ENCODE assay signal across 17 cellular contexts in genomic region chr6:145838305-145838704, GRCh38. TPM values are rescaled to one million over a fixed set of nuclear protein-coding genes. Genes with fewer than 3 reads are reported as not detected.
DNase-seq lines count a peak whose midpoint lies in the region; ATAC-seq and TF ChIP-seq lines count a peak whose summit lies in the region.
"Had no signal": no experiment of that assay in that cellular context is flagged by ENCODE, and none has a peak within 500 bp of the region (broad histone marks: within the 10 kb centered on the region; RNA-seq: fewer than 3 reads in every experiment).

No MANE protein-coding gene starts in this region.

- in situ Hi-C loops in mammary epithelial cell (cut with MboI; ENCODE audit: low sequenced_read_pairs in 2 of 2), result no loop called here

- POLR2A ChIA-PET in MCF 10A (lab: Yijun Ruan, JAX), result interaction anchor here (0.7 to 1.9 kb wide), 2 partner anchors 23 to 105 kb away, joined by 3 to 9 read pairs; partner anchors contain the start of gene FBXO30
- POLR2A ChIA-PET in Caco-2 (lab: Charles Lee), result no interaction called here

- H3K36me3 ChIP-seq in breast epithelium (no peaks in the 10 kb centered on the region), mammary epithelial cell (ENCODE audit: insufficient read depth, low read length) (no peaks in the 10 kb centered on the region), Caco-2 (ENCODE audit: control insufficient read depth, insufficient read depth, low read length) (no peaks in the 10 kb centered on the region)
- H3K36me3 ChIP-seq: BLaER1 had no signal

- H3K27me3 ChIP-seq in breast epithelium (no peaks in the 10 kb centered on the region), mammary epithelial cell (ENCODE audit: insufficient read depth, low read length) (no peaks in the 10 kb centered on the region), foreskin keratinocyte (no peaks in the 10 kb centered on the region), Caco-2 (replicated peaks; ENCODE audit: control insufficient read depth, insufficient read depth, low read length) (no peaks in the 10 kb centered on the region)
- H3K27me3 ChIP-seq: BLaER1 had no signal

- TF ChIP-seq POLR2A in breast epithelium (IDR thresholded peaks at IDR 0.05), result no peak

- H3K36me3 Mint-ChIP-seq in MCF 10A (ENCODE audit: insufficient read depth, unreplicated experiment) (no peaks in the 10 kb centered on the region), Caco-2 (ENCODE audit: insufficient read depth, unreplicated experiment) (no peaks in the 10 kb centered on the region)

- no peak overlapping the region for H3K4me2 ChIP-seq in mammary epithelial cell (ENCODE audit: insufficient read depth, low read depth, low read length)
- H3K4me2 ChIP-seq: BLaER1 had no signal

- H3K27ac ChIP-seq in breast epithelium (no peak overlapping the region), mammary epithelial cell (ENCODE audit: insufficient read depth, low read depth, low read length) (no peak overlapping the region), foreskin keratinocyte (no peak overlapping the region)
- H3K27ac ChIP-seq: BLaER1, GM23248, HL-60 had no signal

- dilution Hi-C loops in mammary epithelial cell (cut with HindIII; ENCODE audit: low sequenced_read_pairs), result no loop called here

- H3K27ac Mint-ChIP-seq in MCF 10A (ENCODE audit: low read depth, unreplicated experiment) (no peak overlapping the region), Caco-2 (ENCODE audit: unreplicated experiment) (no peak overlapping the region)
- H3K27ac Mint-ChIP-seq: CD8-positive, alpha-beta memory T cell had no signal

- WGBS in mammary epithelial cell (ENCODE audit: low coverage, missing lambda C conversion rate), result 100% methylated on average over 1 of the region's 1 CpG

- H3K4me3 ChIP-seq in breast epithelium, result no peak overlapping the region
- no peak overlapping the region for H3K4me3 ChIP-seq in mammary epithelial cell (replicated peaks in 1 of 3; ENCODE audit: insufficient read depth in 1 of 3, low read depth in 2 of 3, low read length in 3 of 3)
- no peak overlapping the region for H3K4me3 ChIP-seq in Caco-2 (ENCODE audit: low read depth, low read length)
- H3K4me3 ChIP-seq: BLaER1, GM12878, GM23248 had no signal

- H3K27me3 Mint-ChIP-seq in MCF 10A (ENCODE audit: insufficient read depth, unreplicated experiment), result no peaks in the 10 kb centered on the region
- no peaks in the 10 kb centered on the region for H3K27me3 Mint-ChIP-seq in Caco-2 (ENCODE audit: insufficient read depth, unreplicated experiment)
- H3K27me3 Mint-ChIP-seq: CD8-positive, alpha-beta memory T cell had no signal

- TF ChIP-seq CTCF in MCF 10A (IDR thresholded peaks at IDR 0.05; ENCODE audit: unreplicated experiment) (no peak), breast epithelium (IDR thresholded peaks at IDR 0.05) (no peak), mammary epithelial cell (conservative IDR thresholded peaks at IDR 0.05 in 1 of 2, IDR thresholded peaks at IDR 0.05 in 1 of 2; ENCODE audit: extremely low read depth in 1 of 2, insufficient read depth in 1 of 2, low read depth in 1 of 2, low read length in 2 of 2) (no peak), foreskin keratinocyte (conservative IDR thresholded peaks at IDR 0.05) (no peak), Caco-2 (IDR thresholded peaks at IDR 0.05; ENCODE audit: insufficient read depth in 1 of 2, low read depth in 1 of 2, low read length in 1 of 2, severe bottlenecking in 1 of 2, unreplicated experiment in 1 of 2) (no peak)

- intact Hi-C loops in MCF 10A (cut with micrococcal nuclease) (no loop called here), breast epithelium (cut with DNase I; ENCODE audit: low total_unique reads) (no loop called here), mammary epithelial cell (cut with micrococcal nuclease) (no loop called here), Caco-2 (cut with micrococcal nuclease; ENCODE audit: unreplicated experiment) (no loop called here)

- ATAC-seq in foreskin keratinocyte (peak; percentile 84), HG02840 (IDR thresholded peaks at IDR 0.05; ENCODE audit: low FRiP score, unreplicated experiment) (no peak)
- ATAC-seq: GM12878, HCT116 had no signal

- H3K9ac ChIP-seq in mammary epithelial cell (ENCODE audit: insufficient read depth, low read length), result no peak overlapping the region
- H3K9ac ChIP-seq: BLaER1, GM23248 had no signal

- no peaks in the 10 kb centered on the region for H3K9me3 ChIP-seq in breast epithelium
- no peaks in the 10 kb centered on the region for H3K9me3 ChIP-seq in mammary epithelial cell (replicated peaks; ENCODE audit: insufficient read depth, low read length)
- no peaks in the 10 kb centered on the region for H3K9me3 ChIP-seq in Caco-2
- H3K9me3 ChIP-seq: BLaER1 had no signal

- no peak overlapping the region for H3K4me3 Mint-ChIP-seq in MCF 10A (ENCODE audit: unreplicated experiment)
- no peak overlapping the region for H3K4me3 Mint-ChIP-seq in Caco-2 (ENCODE audit: unreplicated experiment)
- H3K4me3 Mint-ChIP-seq: CD8-positive, alpha-beta memory T cell had no signal

- DNase-seq in MCF 10A (ENCODE audit: unreplicated experiment), result peak; percentile 4
- DNase-seq in breast epithelium (ENCODE audit: low spot score in 2 of 2), result no peak
- DNase-seq in mammary epithelial cell, result peak; percentile 55
- peak in 1 of 2 donors; percentile 74 for DNase-seq in foreskin keratinocyte
- DNase-seq in cerebellum (ENCODE audit: low spot score), result no peak
- no peak for DNase-seq in Caco-2
- no peak for DNase-seq in NOMO-1 treated with DMSO at 0.1 percent for 48 hours (lab: John Stamatoyannopoulos, UW; ENCODE audit: unreplicated experiment)
- DNase-seq: 8988T; AML-193; CD8-positive, alpha-beta memory T cell; DMS53; GM23248 had no signal

- H3K4me1 ChIP-seq in breast epithelium (no peaks in the 10 kb centered on the region), mammary epithelial cell (ENCODE audit: insufficient read depth, low read length) (peaks cover 13% of the 10 kb centered on the region), foreskin keratinocyte (peaks cover 7% of the 10 kb centered on the region), Caco-2 (peaks cover 7% of the 10 kb centered on the region; the same call in 1 of the 2 replicates)
- H3K4me1 ChIP-seq: BLaER1 had no signal

- no peaks in the 10 kb centered on the region for H4K20me1 ChIP-seq in mammary epithelial cell (ENCODE audit: insufficient read depth, low read length)
- H4K20me1 ChIP-seq: BLaER1 had no signal

- no peak overlapping the region for H2AFZ ChIP-seq in mammary epithelial cell (ENCODE audit: low read depth, low read length)
- H2AFZ ChIP-seq: GM23248 had no signal

- BruUV-seq in MCF 10A (replicated peaks; lab: Mats Ljungman, UMichigan) (no TSS peak), mammary epithelial cell (replicated peaks; lab: Mats Ljungman, UMichigan) (no TSS peak), Caco-2 (replicated peaks; lab: Mats Ljungman, UMichigan) (no TSS peak)

- H3K4me1 Mint-ChIP-seq in MCF 10A (ENCODE audit: insufficient read depth, unreplicated experiment), result peaks cover 20% of the 10 kb centered on the region
- peaks cover 6% of the 10 kb centered on the region for H3K4me1 Mint-ChIP-seq in Caco-2 (ENCODE audit: low read depth, unreplicated experiment)

- no peaks in the 10 kb centered on the region for H3K79me2 ChIP-seq in mammary epithelial cell (ENCODE audit: insufficient read depth, low read length)

- CTCF ChIA-PET in MCF 10A (lab: Yijun Ruan, JAX), result no interaction called here
- CTCF ChIA-PET in mammary epithelial cell (lab: Charles Lee; ENCODE audit: low non-redundant PET), result no interaction called here
- CTCF ChIA-PET in Caco-2 (lab: Charles Lee), result no interaction called here

- H3K9me3 Mint-ChIP-seq in MCF 10A (ENCODE audit: unreplicated experiment) (no peaks in the 10 kb centered on the region), Caco-2 (ENCODE audit: unreplicated experiment) (no peaks in the 10 kb centered on the region)
- H3K9me3 Mint-ChIP-seq: CD8-positive, alpha-beta memory T cell had no signal

RNA-seq across cellular contexts. Expression of gene FBXO30, which starts 23.7 kb away (rescaled TPM):
- total RNA-seq in MCF 10A (2022), result 10.6 and 10.9 TPM in 2 replicates
- 10 to 100 TPM in 1 of 3 donors, 1 to 10 TPM in 2; 8.0 to 11.7 (median 8.2) TPM for total RNA-seq in breast epithelium
- 10 to 100 TPM; 10.9 to 14.2 TPM for total RNA-seq in mammary epithelial cell
- polyA plus RNA-seq in mammary epithelial cell, result 3.5 TPM
- polyA minus RNA-seq in mammary epithelial cell, result 5.0 TPM
- total RNA-seq in foreskin keratinocyte, result 8.4 and 8.8 TPM in 2 replicates
- 1.9 and 2.1 TPM in 2 replicates for polyA plus RNA-seq in foreskin keratinocyte
- total RNA-seq in cerebellum, result 51.6 TPM
- 17.1 and 17.6 TPM in 2 replicates for total RNA-seq in Caco-2 (2022)

Comparison
In these comparisons a context has a peak if more than half of its experiments do, and no peak if none do; other contexts are left out.
1. DNase-seq: peak in MCF 10A (single experiment) and mammary epithelial cell (single experiment); none in breast epithelium (0 of 2), cerebellum (single experiment), Caco-2 (0 of 2) and NOMO-1 treated with DMSO at 0.1 percent for 48 hours (single experiment).